ENCODE assay signal across 1 cellular context in the genomic region with DNA sequence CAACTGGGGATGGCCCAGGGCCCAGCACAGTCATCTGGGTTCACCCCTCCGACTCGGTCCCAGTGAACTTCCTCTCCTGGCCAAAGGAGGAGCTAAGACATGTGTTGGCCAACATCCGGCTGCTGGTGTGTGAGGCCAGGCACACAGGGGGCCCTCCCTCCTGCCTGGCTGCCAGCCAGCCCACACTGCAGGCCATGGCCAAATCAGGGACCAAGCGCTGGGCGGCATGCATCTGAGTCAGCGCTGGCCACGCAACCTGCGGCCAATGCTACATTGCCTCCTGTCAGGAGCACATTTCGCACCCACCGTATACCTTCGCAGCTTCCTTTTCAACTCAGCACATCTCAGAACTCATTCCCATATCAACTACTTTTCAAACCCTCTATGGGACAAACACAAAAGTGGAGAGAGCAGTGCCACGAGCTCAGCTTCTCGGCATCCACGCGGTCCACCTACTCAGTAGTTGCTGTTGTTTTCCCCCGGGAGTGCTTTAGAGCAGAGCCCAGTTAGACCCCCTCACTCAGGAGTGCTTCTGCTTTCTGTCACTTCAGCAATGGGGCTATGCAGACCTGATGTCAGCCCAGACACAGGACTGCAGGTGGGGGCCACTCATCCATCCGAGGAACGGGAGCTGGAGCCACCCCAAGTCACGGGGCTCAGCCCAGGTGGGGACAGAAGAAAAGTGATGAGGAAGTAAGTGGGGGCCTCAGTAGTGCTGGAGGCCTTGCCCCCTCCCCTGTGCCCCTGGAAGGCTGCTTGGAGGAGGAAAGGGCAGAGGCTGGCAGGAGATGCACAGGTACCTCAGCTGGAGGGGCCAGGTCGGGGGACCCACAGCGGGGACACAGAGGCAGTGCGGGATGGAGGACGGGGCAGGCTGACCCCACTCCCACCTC.
TF ChIP-seq lines count a peak whose summit lies in the region.

No MANE protein-coding gene starts in this region.

TF ChIP-seq in HepG2, 621 proteins besides CTCF, POLR2A, EP300 and RAD21 (continued from another document and continues in another):
- TF ChIP-seq HNF4A (CRISPR knock-in tag; IDR thresholded peaks at IDR 0.05) (peak; percentile 61), ZFX (CRISPR knock-in tag; IDR thresholded peaks at IDR 0.05; ENCODE audit: low read depth) (peak; percentile 92), ZNF792 (CRISPR knock-in tag; IDR thresholded peaks at IDR 0.05) (peak; percentile 79; the same call in 1 of the 2 replicates), ADNP (CRISPR knock-in tag; IDR thresholded peaks at IDR 0.05) (no peak), GATAD1 (CRISPR knock-in tag; IDR thresholded peaks at IDR 0.05) (peak; percentile 73), ZNF670 (CRISPR knock-in tag; IDR thresholded peaks at IDR 0.05; ENCODE audit: borderline replicate concordance) (peak; percentile 94), KDM1A (CRISPR knock-in tag; IDR thresholded peaks at IDR 0.05) (no peak), SUZ12 (IDR thresholded peaks at IDR 0.05; ENCODE audit: low read depth, low read length) (no peak), ZNF570 (CRISPR knock-in tag; IDR thresholded peaks at IDR 0.05; ENCODE audit: borderline replicate concordance) (no peak), ZSCAN29 (CRISPR knock-in tag; conservative IDR thresholded peaks at IDR 0.05) (peak; percentile 67; the same call in 1 of the 2 replicates), HDAC6 (IDR thresholded peaks at IDR 0.05; ENCODE audit: low read depth, low read length) (no peak), SP140L (CRISPR knock-in tag; IDR thresholded peaks at IDR 0.05; ENCODE audit: borderline replicate concordance) (no peak), MTA3 (CRISPR knock-in tag; IDR thresholded peaks at IDR 0.05) (no peak), ZNF382 (CRISPR knock-in tag; IDR thresholded peaks at IDR 0.05; ENCODE audit: borderline replicate concordance) (no peak), HNF4G (IDR thresholded peaks at IDR 0.05; ENCODE audit: borderline replicate concordance, low read depth, low read length) (no peak), HNF4G (CRISPR knock-in tag; IDR thresholded peaks at IDR 0.05; ENCODE audit: borderline replicate concordance, low read depth) (no peak), SIN3A (IDR thresholded peaks at IDR 0.05; ENCODE audit: borderline replicate concordance, low read depth, low read length) (no peak), ZZZ3 (CRISPR knock-in tag; IDR thresholded peaks at IDR 0.05; ENCODE audit: borderline replicate concordance) (no peak), ZNF552 (CRISPR knock-in tag; IDR thresholded peaks at IDR 0.05; ENCODE audit: borderline replicate concordance) (peak; percentile 92), ZSCAN9 (CRISPR knock-in tag; IDR thresholded peaks at IDR 0.05; ENCODE audit: borderline replicate concordance) (peak; percentile 80; the same call in 1 of the 2 replicates), ZNF75D (CRISPR knock-in tag; IDR thresholded peaks at IDR 0.05; ENCODE audit: borderline replicate concordance) (no peak), ZNF879 (CRISPR knock-in tag; IDR thresholded peaks at IDR 0.05) (no peak), ZNF138 (CRISPR knock-in tag; IDR thresholded peaks at IDR 0.05; ENCODE audit: low read depth) (no peak), RARA (CRISPR knock-in tag; IDR thresholded peaks at IDR 0.05) (peak; percentile 81), ARNTL (CRISPR knock-in tag; IDR thresholded peaks at IDR 0.05) (no peak), NCOA2 (CRISPR knock-in tag; IDR thresholded peaks at IDR 0.05) (peak; percentile 74), ZMYM4 (CRISPR knock-in tag; IDR thresholded peaks at IDR 0.05) (peak; percentile 64), GATA4 (IDR thresholded peaks at IDR 0.05; ENCODE audit: borderline replicate concordance, low read depth) (no peak), ZNF737 (CRISPR knock-in tag; IDR thresholded peaks at IDR 0.05; ENCODE audit: borderline replicate concordance) (no peak), ZNF781 (CRISPR knock-in tag; IDR thresholded peaks at IDR 0.05; ENCODE audit: borderline replicate concordance, not compliant biosample characterization) (no peak), ZNF83 (CRISPR knock-in tag; IDR thresholded peaks at IDR 0.05; ENCODE audit: borderline replicate concordance) (no peak), KDM5A (IDR thresholded peaks at IDR 0.05; ENCODE audit: borderline replicate concordance, low read length) (no peak), ZNF841 (CRISPR knock-in tag; IDR thresholded peaks at IDR 0.05; ENCODE audit: borderline replicate concordance) (no peak), ZNF292 (CRISPR knock-in tag; IDR thresholded peaks at IDR 0.05; ENCODE audit: borderline replicate concordance, low read depth) (peak; percentile 97), CREB1 (IDR thresholded peaks at IDR 0.05) (peak; percentile 1; the same call in 1 of the 2 replicates), CREB1 (CRISPR knock-in tag; IDR thresholded peaks at IDR 0.05) (no peak), ZC3H13 (CRISPR knock-in tag; IDR thresholded peaks at IDR 0.05) (peak; percentile 94), ZBTB20 (CRISPR knock-in tag; IDR thresholded peaks at IDR 0.05; ENCODE audit: borderline replicate concordance, low read depth) (peak; percentile 61; the same call in 1 of the 2 replicates), GABPB1 (CRISPR knock-in tag; IDR thresholded peaks at IDR 0.05) (peak; percentile 93), MTF1 (CRISPR knock-in tag; IDR thresholded peaks at IDR 0.05) (no peak), ZFP41 (CRISPR knock-in tag; IDR thresholded peaks at IDR 0.05; ENCODE audit: borderline replicate concordance) (no peak), STAT5B (CRISPR knock-in tag; IDR thresholded peaks at IDR 0.05) (no peak), KAT8 (CRISPR knock-in tag; IDR thresholded peaks at IDR 0.05) (peak; percentile 79), CBFB (CRISPR knock-in tag; IDR thresholded peaks at IDR 0.05) (no peak; the same call in 1 of the 2 replicates), ZNF589 (CRISPR knock-in tag; conservative IDR thresholded peaks at IDR 0.05) (no peak)
- TF ChIP-seq, protein P1, sequence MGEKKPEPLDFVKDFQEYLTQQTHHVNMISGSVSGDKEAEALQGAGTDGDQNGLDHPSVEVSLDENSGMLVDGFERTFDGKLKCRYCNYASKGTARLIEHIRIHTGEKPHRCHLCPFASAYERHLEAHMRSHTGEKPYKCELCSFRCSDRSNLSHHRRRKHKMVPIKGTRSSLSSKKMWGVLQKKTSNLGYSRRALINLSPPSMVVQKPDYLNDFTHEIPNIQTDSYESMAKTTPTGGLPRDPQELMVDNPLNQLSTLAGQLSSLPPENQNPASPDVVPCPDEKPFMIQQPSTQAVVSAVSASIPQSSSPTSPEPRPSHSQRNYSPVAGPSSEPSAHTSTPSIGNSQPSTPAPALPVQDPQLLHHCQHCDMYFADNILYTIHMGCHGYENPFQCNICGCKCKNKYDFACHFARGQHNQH (CRISPR knock-in tag; IDR thresholded peaks at IDR 0.05) = peak; percentile 96
- TF ChIP-seq, protein P2, sequence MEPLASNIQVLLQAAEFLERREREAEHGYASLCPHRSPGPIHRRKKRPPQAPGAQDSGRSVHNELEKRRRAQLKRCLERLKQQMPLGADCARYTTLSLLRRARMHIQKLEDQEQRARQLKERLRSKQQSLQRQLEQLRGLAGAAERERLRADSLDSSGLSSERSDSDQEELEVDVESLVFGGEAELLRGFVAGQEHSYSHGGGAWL (CRISPR knock-in tag; IDR thresholded peaks at IDR 0.05) = peak; percentile 79; the same call in 1 of the 2 replicates
- TF ChIP-seq, protein P3, sequence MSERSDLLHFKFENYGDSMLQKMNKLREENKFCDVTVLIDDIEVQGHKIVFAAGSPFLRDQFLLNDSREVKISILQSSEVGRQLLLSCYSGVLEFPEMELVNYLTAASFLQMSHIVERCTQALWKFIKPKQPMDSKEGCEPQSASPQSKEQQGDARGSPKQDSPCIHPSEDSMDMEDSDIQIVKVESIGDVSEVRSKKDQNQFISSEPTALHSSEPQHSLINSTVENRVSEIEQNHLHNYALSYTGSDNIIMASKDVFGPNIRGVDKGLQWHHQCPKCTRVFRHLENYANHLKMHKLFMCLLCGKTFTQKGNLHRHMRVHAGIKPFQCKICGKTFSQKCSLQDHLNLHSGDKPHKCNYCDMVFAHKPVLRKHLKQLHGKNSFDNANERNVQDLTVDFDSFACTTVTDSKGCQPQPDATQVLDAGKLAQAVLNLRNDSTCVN (CRISPR knock-in tag; IDR thresholded peaks at IDR 0.05; ENCODE audit: borderline replicate concordance) = peak; percentile 85; the same call in 1 of the 2 replicates
- TF ChIP-seq, protein P4, sequence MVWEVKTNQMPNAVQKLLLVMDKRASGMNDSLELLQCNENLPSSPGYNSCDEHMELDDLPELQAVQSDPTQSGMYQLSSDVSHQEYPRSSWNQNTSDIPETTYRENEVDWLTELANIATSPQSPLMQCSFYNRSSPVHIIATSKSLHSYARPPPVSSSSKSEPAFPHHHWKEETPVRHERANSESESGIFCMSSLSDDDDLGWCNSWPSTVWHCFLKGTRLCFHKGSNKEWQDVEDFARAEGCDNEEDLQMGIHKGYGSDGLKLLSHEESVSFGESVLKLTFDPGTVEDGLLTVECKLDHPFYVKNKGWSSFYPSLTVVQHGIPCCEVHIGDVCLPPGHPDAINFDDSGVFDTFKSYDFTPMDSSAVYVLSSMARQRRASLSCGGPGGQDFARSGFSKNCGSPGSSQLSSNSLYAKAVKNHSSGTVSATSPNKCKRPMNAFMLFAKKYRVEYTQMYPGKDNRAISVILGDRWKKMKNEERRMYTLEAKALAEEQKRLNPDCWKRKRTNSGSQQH (CRISPR knock-in tag; IDR thresholded peaks at IDR 0.05; ENCODE audit: low read depth) = no peak; the same call in 1 of the 2 replicates
- TF ChIP-seq, protein P5, sequence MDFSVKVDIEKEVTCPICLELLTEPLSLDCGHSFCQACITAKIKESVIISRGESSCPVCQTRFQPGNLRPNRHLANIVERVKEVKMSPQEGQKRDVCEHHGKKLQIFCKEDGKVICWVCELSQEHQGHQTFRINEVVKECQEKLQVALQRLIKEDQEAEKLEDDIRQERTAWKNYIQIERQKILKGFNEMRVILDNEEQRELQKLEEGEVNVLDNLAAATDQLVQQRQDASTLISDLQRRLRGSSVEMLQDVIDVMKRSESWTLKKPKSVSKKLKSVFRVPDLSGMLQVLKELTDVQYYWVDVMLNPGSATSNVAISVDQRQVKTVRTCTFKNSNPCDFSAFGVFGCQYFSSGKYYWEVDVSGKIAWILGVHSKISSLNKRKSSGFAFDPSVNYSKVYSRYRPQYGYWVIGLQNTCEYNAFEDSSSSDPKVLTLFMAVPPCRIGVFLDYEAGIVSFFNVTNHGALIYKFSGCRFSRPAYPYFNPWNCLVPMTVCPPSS (IDR thresholded peaks at IDR 0.05) = no peak
- TF ChIP-seq, protein P6, sequence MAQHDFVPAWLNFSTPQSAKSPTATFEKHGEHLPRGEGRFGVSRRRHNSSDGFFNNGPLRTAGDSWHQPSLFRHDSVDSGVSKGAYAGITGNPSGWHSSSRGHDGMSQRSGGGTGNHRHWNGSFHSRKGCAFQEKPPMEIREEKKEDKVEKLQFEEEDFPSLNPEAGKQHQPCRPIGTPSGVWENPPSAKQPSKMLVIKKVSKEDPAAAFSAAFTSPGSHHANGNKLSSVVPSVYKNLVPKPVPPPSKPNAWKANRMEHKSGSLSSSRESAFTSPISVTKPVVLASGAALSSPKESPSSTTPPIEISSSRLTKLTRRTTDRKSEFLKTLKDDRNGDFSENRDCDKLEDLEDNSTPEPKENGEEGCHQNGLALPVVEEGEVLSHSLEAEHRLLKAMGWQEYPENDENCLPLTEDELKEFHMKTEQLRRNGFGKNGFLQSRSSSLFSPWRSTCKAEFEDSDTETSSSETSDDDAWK (CRISPR knock-in tag; IDR thresholded peaks at IDR 0.05) = no peak
- TF ChIP-seq, protein P7, sequence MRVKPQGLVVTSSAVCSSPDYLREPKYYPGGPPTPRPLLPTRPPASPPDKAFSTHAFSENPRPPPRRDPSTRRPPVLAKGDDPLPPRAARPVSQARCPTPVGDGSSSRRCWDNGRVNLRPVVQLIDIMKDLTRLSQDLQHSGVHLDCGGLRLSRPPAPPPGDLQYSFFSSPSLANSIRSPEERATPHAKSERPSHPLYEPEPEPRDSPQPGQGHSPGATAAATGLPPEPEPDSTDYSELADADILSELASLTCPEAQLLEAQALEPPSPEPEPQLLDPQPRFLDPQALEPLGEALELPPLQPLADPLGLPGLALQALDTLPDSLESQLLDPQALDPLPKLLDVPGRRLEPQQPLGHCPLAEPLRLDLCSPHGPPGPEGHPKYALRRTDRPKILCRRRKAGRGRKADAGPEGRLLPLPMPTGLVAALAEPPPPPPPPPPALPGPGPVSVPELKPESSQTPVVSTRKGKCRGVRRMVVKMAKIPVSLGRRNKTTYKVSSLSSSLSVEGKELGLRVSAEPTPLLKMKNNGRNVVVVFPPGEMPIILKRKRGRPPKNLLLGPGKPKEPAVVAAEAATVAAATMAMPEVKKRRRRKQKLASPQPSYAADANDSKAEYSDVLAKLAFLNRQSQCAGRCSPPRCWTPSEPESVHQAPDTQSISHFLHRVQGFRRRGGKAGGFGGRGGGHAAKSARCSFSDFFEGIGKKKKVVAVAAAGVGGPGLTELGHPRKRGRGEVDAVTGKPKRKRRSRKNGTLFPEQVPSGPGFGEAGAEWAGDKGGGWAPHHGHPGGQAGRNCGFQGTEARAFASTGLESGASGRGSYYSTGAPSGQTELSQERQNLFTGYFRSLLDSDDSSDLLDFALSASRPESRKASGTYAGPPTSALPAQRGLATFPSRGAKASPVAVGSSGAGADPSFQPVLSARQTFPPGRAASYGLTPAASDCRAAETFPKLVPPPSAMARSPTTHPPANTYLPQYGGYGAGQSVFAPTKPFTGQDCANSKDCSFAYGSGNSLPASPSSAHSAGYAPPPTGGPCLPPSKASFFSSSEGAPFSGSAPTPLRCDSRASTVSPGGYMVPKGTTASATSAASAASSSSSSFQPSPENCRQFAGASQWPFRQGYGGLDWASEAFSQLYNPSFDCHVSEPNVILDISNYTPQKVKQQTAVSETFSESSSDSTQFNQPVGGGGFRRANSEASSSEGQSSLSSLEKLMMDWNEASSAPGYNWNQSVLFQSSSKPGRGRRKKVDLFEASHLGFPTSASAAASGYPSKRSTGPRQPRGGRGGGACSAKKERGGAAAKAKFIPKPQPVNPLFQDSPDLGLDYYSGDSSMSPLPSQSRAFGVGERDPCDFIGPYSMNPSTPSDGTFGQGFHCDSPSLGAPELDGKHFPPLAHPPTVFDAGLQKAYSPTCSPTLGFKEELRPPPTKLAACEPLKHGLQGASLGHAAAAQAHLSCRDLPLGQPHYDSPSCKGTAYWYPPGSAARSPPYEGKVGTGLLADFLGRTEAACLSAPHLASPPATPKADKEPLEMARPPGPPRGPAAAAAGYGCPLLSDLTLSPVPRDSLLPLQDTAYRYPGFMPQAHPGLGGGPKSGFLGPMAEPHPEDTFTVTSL (CRISPR knock-in tag; IDR thresholded peaks at IDR 0.05; ENCODE audit: borderline replicate concordance) = peak; percentile 50; the same call in 1 of the 2 replicates
- TF ChIP-seq, protein P8, sequence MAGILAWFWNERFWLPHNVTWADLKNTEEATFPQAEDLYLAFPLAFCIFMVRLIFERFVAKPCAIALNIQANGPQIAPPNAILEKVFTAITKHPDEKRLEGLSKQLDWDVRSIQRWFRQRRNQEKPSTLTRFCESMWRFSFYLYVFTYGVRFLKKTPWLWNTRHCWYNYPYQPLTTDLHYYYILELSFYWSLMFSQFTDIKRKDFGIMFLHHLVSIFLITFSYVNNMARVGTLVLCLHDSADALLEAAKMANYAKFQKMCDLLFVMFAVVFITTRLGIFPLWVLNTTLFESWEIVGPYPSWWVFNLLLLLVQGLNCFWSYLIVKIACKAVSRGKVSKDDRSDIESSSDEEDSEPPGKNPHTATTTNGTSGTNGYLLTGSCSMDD (CRISPR knock-in tag; IDR thresholded peaks at IDR 0.05) = no peak
- TF ChIP-seq, protein P9, sequence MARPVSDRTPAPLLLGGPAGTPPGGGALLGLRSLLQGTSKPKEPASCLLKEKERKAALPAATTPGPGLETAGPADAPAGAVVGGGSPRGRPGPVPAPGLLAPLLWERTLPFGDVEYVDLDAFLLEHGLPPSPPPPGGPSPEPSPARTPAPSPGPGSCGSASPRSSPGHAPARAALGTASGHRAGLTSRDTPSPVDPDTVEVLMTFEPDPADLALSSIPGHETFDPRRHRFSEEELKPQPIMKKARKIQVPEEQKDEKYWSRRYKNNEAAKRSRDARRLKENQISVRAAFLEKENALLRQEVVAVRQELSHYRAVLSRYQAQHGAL (CRISPR knock-in tag; IDR thresholded peaks at IDR 0.05; ENCODE audit: not compliant biosample characterization) = no peak
